ENCODE assay signal across 9 cellular contexts in genomic region chr2:30287857-30288513, GRCh38. TPM values are rescaled to one million over a fixed set of nuclear protein-coding genes. Genes with fewer than 3 reads are reported as not detected.
A peak's percentile ranks its signal among the peaks of the same experiment; 100 is the strongest.
DNase-seq lines count a peak whose midpoint lies in the region; ATAC-seq and TF ChIP-seq lines count a peak whose summit lies in the region.
"Had no signal": no experiment of that assay in that cellular context is flagged by ENCODE, and none has a peak within 500 bp of the region (broad histone marks: within the 10 kb centered on the region; RNA-seq: fewer than 3 reads in every experiment).

No MANE protein-coding gene starts in this region.

- peaks cover 2% of the 10 kb centered on the region for H3K27me3 Mint-ChIP-seq in glutamatergic neuron (ENCODE audit: unreplicated experiment)

- H3K9me3 Mint-ChIP-seq in glutamatergic neuron (ENCODE audit: unreplicated experiment) = no peaks in the 10 kb centered on the region

- H3K4me1 Mint-ChIP-seq in glutamatergic neuron (ENCODE audit: low read depth, unreplicated experiment) = peaks cover 21% of the 10 kb centered on the region

- peak; percentile 80 for ATAC-seq in GM18517 (IDR thresholded peaks at IDR 0.05; ENCODE audit: unreplicated experiment)
- peak; percentile 69 for ATAC-seq in GM21619 (IDR thresholded peaks at IDR 0.05; ENCODE audit: unreplicated experiment)
- ATAC-seq in heart left ventricle = no peak

- no peak overlapping the region for H3K4me3 Mint-ChIP-seq in glutamatergic neuron (ENCODE audit: unreplicated experiment)

- H3K9ac ChIP-seq in HUES6 (ENCODE audit: low read length) = no peak overlapping the region

- TF ChIP-seq CTCF in glutamatergic neuron (IDR thresholded peaks at IDR 0.05; ENCODE audit: partially characterized antibody, unreplicated experiment) = no peak
- TF ChIP-seq CTCF in heart left ventricle (IDR thresholded peaks at IDR 0.05) = no peak

- no peaks in the 10 kb centered on the region for H3K27me3 ChIP-seq in HUES6 (ENCODE audit: control insufficient read depth, insufficient read depth, low read length)
- H3K27me3 ChIP-seq in heart left ventricle = no peaks in the 10 kb centered on the region

- H3K27ac ChIP-seq in HUES6 (ENCODE audit: low read depth, low read length) (peak overlapping the region; percentile 63; the same call in 1 of the 2 replicates), heart left ventricle (no peak overlapping the region)

- H3K36me3 ChIP-seq in HUES6 (ENCODE audit: control insufficient read depth, insufficient read depth, low read length) = no peaks in the 10 kb centered on the region
- no peaks in the 10 kb centered on the region for H3K36me3 ChIP-seq in heart left ventricle

- intact Hi-C loops in heart left ventricle (cut with DNase I) = no loop called here

- no peak for TF ChIP-seq POLR2A in heart left ventricle (IDR thresholded peaks at IDR 0.05)

- H3K9me3 ChIP-seq in HUES6 (ENCODE audit: control insufficient read depth, insufficient read depth, low read depth, low read length) = no peaks in the 10 kb centered on the region; the same call in 1 of the 2 replicates
- H3K9me3 ChIP-seq in heart left ventricle = no peaks in the 10 kb centered on the region

- H3K4me3 ChIP-seq in HUES6 (ENCODE audit: low read depth, low read length) (no peak overlapping the region), heart left ventricle (no peak overlapping the region)

- 87 to 90% (median 88%) methylated on average over 4 of the region's 4 CpGs for WGBS in heart left ventricle, 4 donors

- H3K4me1 ChIP-seq in HUES6 (ENCODE audit: control insufficient read depth, insufficient read depth, low read length) (peaks cover 29% of the 10 kb centered on the region), heart left ventricle (peaks cover 0 to 15% (median 2%) of the 10 kb centered on the region in 12 donors)

- peak overlapping the region; percentile 79 for H3K27ac Mint-ChIP-seq in glutamatergic neuron (ENCODE audit: unreplicated experiment)

- DNase-seq in glutamatergic neuron (no peak), NCI-H1930 (lab: John Stamatoyannopoulos, UW) (no peak), heart left ventricle (no peak), amygdala (lab: John Stamatoyannopoulos, UW) (no peak)
- DNase-seq in stimulated activated CD4-positive, alpha-beta T cell treated with anti-CD3 and anti-CD28 coated beads, Interleukin-2, amount 100 ng/mL, for 24 hours = no peak
- DNase-seq: GDM1 had no signal

- no peaks in the 10 kb centered on the region for H3K36me3 Mint-ChIP-seq in glutamatergic neuron (ENCODE audit: unreplicated experiment)

RNA-seq across cellular contexts. Expression of gene LBH, which starts 56.7 kb away (rescaled TPM):
- total RNA-seq in glutamatergic neuron (ENCODE audit: unreplicated experiment) (112 TPM), heart left ventricle (100 to 1,000 TPM; 125 to 226 (median 169) TPM)
- 100 to 1,000 TPM in 1 of 2 donors, 10 to 100 TPM in 1; 54.2 to 166 TPM for polyA plus RNA-seq in heart left ventricle

Comparison
In these comparisons a context has a peak if more than half of its experiments do, and no peak if none do; other contexts are left out.
1. ATAC-seq: peak in GM18517 (single experiment) and GM21619 (single experiment); none in heart left ventricle (0 of 4).